ENCODE assay signal across 8 cellular contexts in genomic region chr2:55923091-55923977, GRCh38. TPM values are rescaled to one million over a fixed set of nuclear protein-coding genes. Genes with fewer than 3 reads are reported as not detected.
DNase-seq lines count a peak whose midpoint lies in the region; ATAC-seq, FAIRE-seq and TF ChIP-seq lines count a peak whose summit lies in the region.

EFEMP1 (minus strand) TSS chr2:55923782; CDS start chr2:55922440, 1,342 bp downstream.

- ATAC-seq in left lung: peak; percentile 96
- no peak for ATAC-seq in HG03565 (IDR thresholded peaks at IDR 0.05; ENCODE audit: unreplicated experiment)
- ATAC-seq in activated CD4-positive, CD25-positive, alpha-beta regulatory T cell treated with anti-CD3 and anti-CD28 coated beads, Interleukin-2, amount 50 U/mL, for 24 hours: no peak

- H3K4me3 Mint-ChIP-seq in Calu3 (ENCODE audit: low read depth, unreplicated experiment): peak within 1 kb of the TSS; percentile 82

- peaks cover 14% of the 10 kb centered on the region for H3K27me3 Mint-ChIP-seq in Calu3 (ENCODE audit: unreplicated experiment)

- no peak for FAIRE-seq in H54 (lab: Jason Lieb, UNC)

- H3K27ac Mint-ChIP-seq in Calu3 (ENCODE audit: unreplicated experiment): no peak within 1 kb of the TSS

- H3K36me3 ChIP-seq in colonic mucosa (no peaks in the 10 kb centered on the region), left lung (no peaks in the 10 kb centered on the region)

- TF ChIP-seq CTCF in Calu3 (IDR thresholded peaks at IDR 0.05; ENCODE audit: unreplicated experiment): no peak
- no peak for TF ChIP-seq CTCF in colonic mucosa (IDR thresholded peaks at IDR 0.05)
- TF ChIP-seq CTCF in left lung (IDR thresholded peaks at IDR 0.05): no peak
- TF ChIP-seq CTCF in subcutaneous adipose tissue (IDR thresholded peaks at IDR 0.05; ENCODE audit: low read depth): no peak

- H3K4me1 ChIP-seq in colonic mucosa: no peaks in the 10 kb centered on the region
- H3K4me1 ChIP-seq in left lung: peaks cover 0 to 4% of the 10 kb centered on the region in 2 donors

- peaks cover 17% of the 10 kb centered on the region for H3K36me3 Mint-ChIP-seq in Calu3 (ENCODE audit: insufficient read depth, unreplicated experiment)

- CTCF ChIA-PET in Calu3 (lab: Charles Lee): interaction anchor here (0.6 to 1.4 kb wide), 2 partner anchors 17 to 38 kb away, joined by 3 to 4 read pairs; no protein-coding TSS in a partner anchor

- H3K9me3 ChIP-seq in colonic mucosa: no peaks in the 10 kb centered on the region
- no peaks in the 10 kb centered on the region for H3K9me3 ChIP-seq in left lung

- no peaks in the 10 kb centered on the region for H3K9me3 Mint-ChIP-seq in Calu3 (ENCODE audit: low read depth, unreplicated experiment)

- H3K9ac ChIP-seq in colonic mucosa (ENCODE audit: low read depth in 2 of 2, low read length in 2 of 2): peak within 1 kb of the TSS; percentile 38 to 60

- peak within 1 kb of the TSS; percentile 30 for H3K4me3 ChIP-seq in colonic mucosa
- peak within 1 kb of the TSS; percentile 40 to 68 for H3K4me3 ChIP-seq in left lung

- intact Hi-C loops in Calu3 (cut with micrococcal nuclease; ENCODE audit: unreplicated experiment) (no loop called here), colonic mucosa (cut with DNase I) (no loop called here), left lung (cut with DNase I) (no loop called here)

- 0 out of 2 replicates have a peak, but pooled peaks have one; percentile 33 for TF ChIP-seq POLR2A in H54 (IDR thresholded peaks at IDR 0.05; ENCODE audit: low read depth, low read length)

- H3K27ac ChIP-seq in colonic mucosa: no peak within 1 kb of the TSS
- H3K27ac ChIP-seq in left lung: peak within 1 kb of the TSS; percentile 62 to 78

- H3K27me3 ChIP-seq in colonic mucosa (peaks cover 15% of the 10 kb centered on the region), left lung (peaks cover 0 to 43% of the 10 kb centered on the region in 2 donors)

- BruUV-seq in Calu3 (replicated peaks; lab: Mats Ljungman, UMichigan): no TSS peak

- peaks cover 9% of the 10 kb centered on the region for H3K4me1 Mint-ChIP-seq in Calu3 (ENCODE audit: low read depth, unreplicated experiment)

- DNase-seq in Calu3 (peak; percentile 68), H54 (ENCODE audit: insufficient read length, low spot score) (peak; percentile 30), NCI-H510A treated with DMSO at 0.1 percent for 48 hours (lab: John Stamatoyannopoulos, UW) (peak; percentile 37), colonic mucosa (peak; percentile 49), left lung (peak; percentile 85 to 90)

RNA-seq across cellular contexts. Expression of gene EFEMP1, which starts in this region (rescaled TPM):
- total RNA-seq in Calu3 (2022) (14.7 and 51.5 TPM in 2 replicates), colonic mucosa (10 to 100 TPM; 16.2 to 25.2 TPM), left lung (100 to 1,000 TPM; 329 to 346 TPM), subcutaneous adipose tissue (100 to 1,000 TPM; 163 to 424 (median 345) TPM)

Comparison
In these comparisons a context has a peak if more than half of its experiments do, and no peak if none do; other contexts are left out.
1. DNase-seq: peak in every context shown above with its lines; median percentile 88 in left lung; 68 in Calu3; 49 in colonic mucosa; 37 in NCI-H510A treated with DMSO at 0.1 percent for 48 hours; 30 in H54.